ENCODE assay signal across 1 cellular context in genomic region chr22:41367039-41367679, GRCh38.
TF ChIP-seq lines count a peak whose summit lies in the region.

No MANE protein-coding gene starts in this region.

TF ChIP-seq in HepG2, 621 proteins besides CTCF, POLR2A, EP300 and RAD21 (continued from another document and continues in another):
- no peak for TF ChIP-seq DDIT3 (CRISPR knock-in tag; IDR thresholded peaks at IDR 0.05)
- no peak for TF ChIP-seq MAFK (conservative IDR thresholded peaks at IDR 0.05 in 1 of 2, IDR thresholded peaks at IDR 0.05 in 1 of 2; ENCODE audit: low read length in 2 of 2)
- no peak for TF ChIP-seq ZNF431 (CRISPR knock-in tag; IDR thresholded peaks at IDR 0.05; ENCODE audit: borderline replicate concordance, low read depth)
- no peak for TF ChIP-seq ZMAT3 (CRISPR knock-in tag; conservative IDR thresholded peaks at IDR 0.05)
- no peak for TF ChIP-seq ZNF670 (CRISPR knock-in tag; IDR thresholded peaks at IDR 0.05; ENCODE audit: borderline replicate concordance)
- no peak for TF ChIP-seq TP53 (CRISPR knock-in tag; conservative IDR thresholded peaks at IDR 0.05)
- 0 out of 2 replicates have a peak, but pooled peaks have one; percentile 59 for TF ChIP-seq ZNF552 (CRISPR knock-in tag; IDR thresholded peaks at IDR 0.05; ENCODE audit: borderline replicate concordance)
- peak; percentile 55; the same call in 1 of the 2 replicates for TF ChIP-seq HNF1B (CRISPR knock-in tag; IDR thresholded peaks at IDR 0.05)
- peak; percentile 35; the same call in 1 of the 2 replicates for TF ChIP-seq ZBED4 (CRISPR knock-in tag; IDR thresholded peaks at IDR 0.05; ENCODE audit: borderline replicate concordance)
- no peak for TF ChIP-seq TOE1 (CRISPR knock-in tag; IDR thresholded peaks at IDR 0.05)
- TF ChIP-seq HNRNPUL1 (IDR thresholded peaks at IDR 0.05; ENCODE audit: low read depth, low read length): no peak
- TF ChIP-seq AKAP8 (CRISPR knock-in tag; IDR thresholded peaks at IDR 0.05): peak; percentile 40; the same call in 1 of the 2 replicates
- TF ChIP-seq KLF16 (CRISPR knock-in tag; IDR thresholded peaks at IDR 0.05): 0 out of 4 replicates have a peak, but pooled peaks of 1 of the 2 experiments have one; percentile 46
- TF ChIP-seq ZNF724P (CRISPR knock-in tag; IDR thresholded peaks at IDR 0.05; ENCODE audit: borderline replicate concordance): peak; percentile 85; the same call in 1 of the 2 replicates
- TF ChIP-seq HMG20A (CRISPR knock-in tag; IDR thresholded peaks at IDR 0.05; ENCODE audit: borderline replicate concordance): peak; percentile 42; the same call in 1 of the 2 replicates
- TF ChIP-seq NCOA5 (CRISPR knock-in tag; IDR thresholded peaks at IDR 0.05): no peak
- TF ChIP-seq REST (IDR thresholded peaks at IDR 0.05; ENCODE audit: borderline replicate concordance in 1 of 2, low read depth in 1 of 2, low read length in 2 of 2): no peak
- TF ChIP-seq ZNF652 (CRISPR knock-in tag; IDR thresholded peaks at IDR 0.05; ENCODE audit: borderline replicate concordance, low read depth): no peak
- no peak for TF ChIP-seq TEAD3 (CRISPR knock-in tag; optimal IDR thresholded peaks at IDR 0.05; ENCODE audit: borderline replicate concordance)
- TF ChIP-seq JDP2 (CRISPR knock-in tag; IDR thresholded peaks at IDR 0.05; ENCODE audit: borderline replicate concordance): no peak
- no peak for TF ChIP-seq DBP (CRISPR knock-in tag; IDR thresholded peaks at IDR 0.05; ENCODE audit: not compliant biosample characterization)
- no peak for TF ChIP-seq YEATS4 (CRISPR knock-in tag; IDR thresholded peaks at IDR 0.05; ENCODE audit: borderline replicate concordance)
- no peak for TF ChIP-seq ZSCAN20 (CRISPR knock-in tag; IDR thresholded peaks at IDR 0.05; ENCODE audit: borderline replicate concordance)
- no peak for TF ChIP-seq ZNF142 (CRISPR knock-in tag; IDR thresholded peaks at IDR 0.05)
- peak; percentile 62; the same call in 1 of the 2 replicates for TF ChIP-seq SIN3A (IDR thresholded peaks at IDR 0.05; ENCODE audit: borderline replicate concordance, low read depth, low read length)
- TF ChIP-seq ZNF33A (CRISPR knock-in tag; IDR thresholded peaks at IDR 0.05; ENCODE audit: borderline replicate concordance): no peak
- no peak for TF ChIP-seq ZFAT (CRISPR knock-in tag; conservative IDR thresholded peaks at IDR 0.05)
- no peak for TF ChIP-seq MEIS1 (CRISPR knock-in tag; IDR thresholded peaks at IDR 0.05; ENCODE audit: borderline replicate concordance)
- TF ChIP-seq ZBTB43 (CRISPR knock-in tag; conservative IDR thresholded peaks at IDR 0.05): 0 out of 2 replicates have a peak, but pooled peaks have one; percentile 39
- TF ChIP-seq MEF2D (CRISPR knock-in tag; IDR thresholded peaks at IDR 0.05): 0 out of 2 replicates have a peak, but pooled peaks have one; percentile 18
- TF ChIP-seq PRDM10 (CRISPR knock-in tag; IDR thresholded peaks at IDR 0.05; ENCODE audit: low read depth): no peak
- no peak for TF ChIP-seq ZFP82 (CRISPR knock-in tag; IDR thresholded peaks at IDR 0.05; ENCODE audit: borderline replicate concordance)
- TF ChIP-seq KLF12 (CRISPR knock-in tag; IDR thresholded peaks at IDR 0.05; ENCODE audit: borderline replicate concordance): no peak
- TF ChIP-seq HMGA1 (CRISPR knock-in tag; conservative IDR thresholded peaks at IDR 0.05): no peak
- no peak for TF ChIP-seq ZNF335 (CRISPR knock-in tag; IDR thresholded peaks at IDR 0.05)
- TF ChIP-seq ARHGAP35 (CRISPR knock-in tag; IDR thresholded peaks at IDR 0.05; ENCODE audit: borderline replicate concordance): no peak
- 0 out of 2 replicates have a peak, but pooled peaks have one; percentile 23 for TF ChIP-seq ZNF605 (CRISPR knock-in tag; IDR thresholded peaks at IDR 0.05)
- TF ChIP-seq ZNF10 (CRISPR knock-in tag; IDR thresholded peaks at IDR 0.05; ENCODE audit: borderline replicate concordance, low read depth): no peak
- TF ChIP-seq NFE2 (CRISPR knock-in tag; IDR thresholded peaks at IDR 0.05): no peak
